Comparison of ENCODE assay signal across 8 cellular contexts in the genomic region with DNA sequence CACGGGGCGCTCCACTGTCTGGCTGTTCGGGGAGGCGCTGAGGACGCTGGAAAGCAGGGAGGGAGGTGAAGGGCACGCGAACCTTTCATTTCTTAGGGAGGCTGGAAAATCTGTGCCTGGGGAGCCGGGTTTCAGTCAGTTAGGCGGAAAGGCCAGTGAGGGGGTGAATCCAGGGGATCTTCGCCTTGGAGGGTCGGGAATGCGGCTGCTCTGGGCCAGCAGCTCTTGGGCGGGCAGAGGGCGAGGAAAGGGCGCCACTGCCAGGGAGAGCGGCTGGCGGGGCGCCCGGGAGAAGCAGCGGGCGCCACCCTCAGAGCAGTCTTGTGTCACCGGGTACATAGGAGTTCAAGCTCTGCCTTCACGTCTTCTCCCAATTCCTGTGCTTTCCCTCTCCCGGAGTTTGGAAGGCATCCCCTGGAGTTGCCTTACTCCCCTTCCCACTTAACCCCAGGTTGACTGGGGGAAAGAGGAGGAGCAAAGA. TPM values are rescaled to one million over a fixed set of nuclear protein-coding genes. Genes with fewer than 3 reads are reported as not detected.
A peak's percentile ranks its signal among the peaks of the same experiment; 100 is the strongest.
DNase-seq lines count a peak whose midpoint lies in the region; ATAC-seq and TF ChIP-seq lines count a peak whose summit lies in the region.

No MANE protein-coding gene starts in this region.

- H3K4me3 Mint-ChIP-seq in activated CD4-positive, alpha-beta memory T cell treated with anti-CD3 and anti-CD28 coated beads for 36 hours, result no peak overlapping the region

- H3K27me3 ChIP-seq in MM.1S (replicated peaks; ENCODE audit: insufficient read depth, low read length), result 0 out of 2 replicates have a peak, but pooled peaks cover 4% of the 10 kb centered on the region
- H3K27me3 ChIP-seq in aorta (ENCODE audit: control insufficient read depth in 1 of 2, insufficient read depth in 2 of 2, low read length in 1 of 2), result no peaks in the 10 kb centered on the region

- H3K36me3 ChIP-seq in MM.1S (replicated peaks; ENCODE audit: insufficient read depth, low read length), result no peaks in the 10 kb centered on the region
- no peaks in the 10 kb centered on the region for H3K36me3 ChIP-seq in mesodermal cell (ENCODE audit: control insufficient read depth, insufficient read depth, low read length)
- H3K36me3 ChIP-seq in aorta (ENCODE audit: control insufficient read depth in 1 of 2, insufficient read depth in 2 of 2, low read length in 1 of 2), result no peaks in the 10 kb centered on the region

- H3K9me3 Mint-ChIP-seq in activated CD4-positive, alpha-beta memory T cell treated with anti-CD3 and anti-CD28 coated beads for 36 hours, result no peaks in the 10 kb centered on the region

- POLR2A ChIA-PET in RWPE1 (lab: Yijun Ruan, JAX; ENCODE audit: low non-redundant PET), result interaction anchor here (0.5 kb wide), 1 partner anchor 718 kb away, joined by 3 read pairs; no protein-coding TSS in a partner anchor
- POLR2A ChIA-PET in activated CD4-positive, alpha-beta memory T cell treated with anti-CD3 and anti-CD28 coated beads for 36 hours (lab: Charles Lee), result no interaction called here

- H3K36me3 Mint-ChIP-seq in activated CD4-positive, alpha-beta memory T cell treated with anti-CD3 and anti-CD28 coated beads for 36 hours, result no peaks in the 10 kb centered on the region

- peaks cover 8% of the 10 kb centered on the region for H3K4me1 Mint-ChIP-seq in activated CD4-positive, alpha-beta memory T cell treated with anti-CD3 and anti-CD28 coated beads for 36 hours (ENCODE audit: low read depth)

- no peak overlapping the region for H3K9ac ChIP-seq in MM.1S (ENCODE audit: low read length)

- peak overlapping the region; percentile 96; the same call in 1 of the 2 replicates for H3K4me2 ChIP-seq in MM.1S (ENCODE audit: low read depth, low read length)

- ATAC-seq in aorta (ENCODE audit: low FRiP score), result peak; percentile 67

- 0 to 3% methylated on average over 7 to 10 of the region's 24 CpGs for WGBS in mesodermal cell (ENCODE audit: insufficient coverage in 2 of 2), 2 experiments
- 0 to 1% methylated on average over 23 to 24 of the region's 24 CpGs for WGBS in aorta, 2 donors

- no peak overlapping the region for H3K27ac ChIP-seq in MM.1S (ENCODE audit: low read length)
- no peak overlapping the region for H3K27ac ChIP-seq in mesodermal cell (ENCODE audit: low read depth, low read length, severe bottlenecking)
- no peak overlapping the region for H3K27ac ChIP-seq in aorta (ENCODE audit: low read depth in 1 of 2, low read length in 2 of 2)
- no peak overlapping the region for H3K27ac ChIP-seq in RWPE1

- H2AFZ ChIP-seq in MM.1S (ENCODE audit: low read length), result no peak overlapping the region

- H3K27ac Mint-ChIP-seq in activated CD4-positive, alpha-beta memory T cell treated with anti-CD3 and anti-CD28 coated beads for 36 hours, result no peak overlapping the region

- in situ Hi-C loops in Caki2 (cut with HindIII; ENCODE audit: low pct_unique_long_range_greater_than_20kb, low sequenced_read_pairs), result no loop called here

- H3K27me3 Mint-ChIP-seq in activated CD4-positive, alpha-beta memory T cell treated with anti-CD3 and anti-CD28 coated beads for 36 hours, result peaks cover 49% of the 10 kb centered on the region

- DNase-seq in Caki2 (ENCODE audit: low read depth), result peak; percentile 40
- no peak for DNase-seq in MM.1S
- DNase-seq in dermis blood vessel endothelial cell, result peak; percentile 42
- no peak for DNase-seq in aorta
- no peak for DNase-seq in RWPE1 (ENCODE audit: low spot score)
- no peak for DNase-seq in activated CD4-positive, alpha-beta memory T cell treated with anti-CD3 and anti-CD28 coated beads for 36 hours
- DNase-seq in putamen (ENCODE audit: low spot score), result no peak

- CTCF ChIA-PET in RWPE1 (lab: Yijun Ruan, JAX), result interaction anchor here (0.6 to 2.1 kb wide), 3 partner anchors 565 to 572 kb away, joined by 3 to 6 read pairs (median 3); no protein-coding TSS in a partner anchor
- CTCF ChIA-PET in activated CD4-positive, alpha-beta memory T cell treated with anti-CD3 and anti-CD28 coated beads for 36 hours (lab: Charles Lee), result no interaction called here

- TF ChIP-seq CTCF in MM.1S (IDR thresholded peaks at IDR 0.05; ENCODE audit: low read length), result no peak
- no peak for TF ChIP-seq CTCF in RWPE1 (conservative IDR thresholded peaks at IDR 0.05; ENCODE audit: low read depth)

- H3F3A ChIP-seq in MM.1S (ENCODE audit: insufficient read depth, low read length), result no peaks in the 10 kb centered on the region

- H3K9me3 ChIP-seq in MM.1S (replicated peaks; ENCODE audit: insufficient read depth, low read length) (no peaks in the 10 kb centered on the region), mesodermal cell (ENCODE audit: control insufficient read depth, low read length) (no peaks in the 10 kb centered on the region), aorta (ENCODE audit: control insufficient read depth, low read length) (no peaks in the 10 kb centered on the region)

- H3K4me3 ChIP-seq in MM.1S (ENCODE audit: low read length), result peak overlapping the region; percentile 61; the same call in 1 of the 2 replicates
- H3K4me3 ChIP-seq in mesodermal cell (ENCODE audit: extremely low read depth, insufficient read depth, low read length, poor library complexity, severe bottlenecking), result peak overlapping the region; percentile 58
- H3K4me3 ChIP-seq in aorta (ENCODE audit: low read length in 2 of 2), result peak overlapping the region; percentile 15 to 56

- no peaks in the 10 kb centered on the region for H3K9me2 ChIP-seq in MM.1S (replicated peaks; ENCODE audit: insufficient read depth, low read length)

- H3K79me2 ChIP-seq in MM.1S (ENCODE audit: low read length), result no peaks in the 10 kb centered on the region

- H4K20me1 ChIP-seq in MM.1S (ENCODE audit: insufficient read depth, low read length), result no peaks in the 10 kb centered on the region

- intact Hi-C loops in aorta (cut with DNase I), result loop anchor here (2.0 to 10.0 kb wide), 2 partner anchors 564 to 1330 kb away; no protein-coding TSS in a partner anchor
- intact Hi-C loops in activated CD4-positive, alpha-beta memory T cell treated with anti-CD3 and anti-CD28 coated beads for 36 hours (cut with micrococcal nuclease), result no loop called here

- H3K4me1 ChIP-seq in MM.1S (ENCODE audit: low read length) (no peaks in the 10 kb centered on the region), mesodermal cell (ENCODE audit: control insufficient read depth, insufficient read depth, low read length, poor library complexity, severe bottlenecking) (peaks cover 14% of the 10 kb centered on the region), aorta (ENCODE audit: control insufficient read depth in 1 of 2, insufficient read depth in 2 of 2, low read length in 2 of 2) (no peaks in the 10 kb centered on the region)

RNA-seq across cellular contexts. Expression of a gene that starts 1.4 kb away (rescaled TPM):
- 0.54 and 0.70 TPM in 2 replicates for total RNA-seq in Caki2 (2014; rRNA removed; shearing (Covaris generic); ENCODE audit: low replicate concordance)
- 15.8 and 21.4 TPM in 2 replicates for total RNA-seq in dermis blood vessel endothelial cell
- polyA plus RNA-seq in mesodermal cell (2013, experiment 1 of 2), result 2.4 TPM
- polyA plus RNA-seq in mesodermal cell (2013, experiment 2 of 2), result 1.9 TPM
- total RNA-seq in aorta, result 1 to 10 TPM; 2.7 to 5.6 TPM
- under 1 TPM in 1 of 2 donors, not detected in 1; 0.28 TPM for polyA plus RNA-seq in aorta
- not detected for total RNA-seq in activated CD4-positive, alpha-beta memory T cell treated with anti-CD3 and anti-CD28 coated beads for 36 hours

Comparison
In these comparisons a context has a peak if more than half of its experiments do, and no peak if none do; other contexts are left out.
1. DNase-seq: peak in Caki2 (single experiment) and dermis blood vessel endothelial cell (single experiment); none in MM.1S (single experiment), aorta (0 of 2), RWPE1 (single experiment), activated CD4-positive, alpha-beta memory T cell treated with anti-CD3 and anti-CD28 coated beads for 36 hours (single experiment) and putamen (single experiment).
2. Peak in every context shown above with its lines, with median percentiles within 50 percentile points of each other: H3K4me3 ChIP-seq.